In the genomic region with DNA sequence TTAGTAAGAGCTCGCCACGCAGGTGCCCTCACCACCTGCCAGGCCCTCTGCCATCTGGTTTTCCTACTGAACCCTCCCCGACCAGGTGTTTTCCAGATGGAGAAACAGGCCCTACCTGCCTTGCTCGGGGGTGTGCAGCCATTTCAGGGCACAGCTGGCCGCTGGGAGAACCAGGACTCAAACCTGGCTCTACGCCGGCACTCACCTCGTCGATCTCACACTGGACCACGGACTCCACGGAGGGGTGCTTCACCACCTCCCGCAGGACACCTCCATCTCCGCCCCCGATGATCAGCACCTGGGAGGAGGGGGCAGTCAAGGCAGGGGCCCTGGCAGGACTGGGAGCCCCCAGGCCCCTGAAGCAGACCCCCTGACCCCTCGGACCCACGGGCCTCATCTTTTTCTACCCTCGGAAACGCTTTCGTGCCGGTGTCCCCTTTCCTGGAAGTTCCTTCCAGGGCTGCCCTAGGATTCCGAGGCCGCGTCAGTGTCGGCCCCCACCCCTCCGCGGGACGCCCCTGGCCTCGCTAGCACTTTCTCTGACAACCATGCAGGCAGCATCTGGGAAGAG, we compare ENCODE assay signal across 8 cellular contexts. TPM values are rescaled to one million over a fixed set of nuclear protein-coding genes. Genes with fewer than 3 reads are reported as not detected.
DNase-seq lines count a peak whose midpoint lies in the region; ATAC-seq and TF ChIP-seq lines count a peak whose summit lies in the region.

No MANE protein-coding gene starts in this region.

- peaks cover 8% of the 10 kb centered on the region for H3K36me3 Mint-ChIP-seq in activated naive CD4-positive, alpha-beta T cell treated with anti-CD3 and anti-CD28 coated beads, Interleukin-2, amount 50 U/mL, for 24 hours
- peaks cover 32% of the 10 kb centered on the region for H3K36me3 Mint-ChIP-seq in activated CD4-positive, alpha-beta memory T cell treated with anti-CD3 and anti-CD28 coated beads, Interleukin-2, amount 10 ng/mL, durations not matched to agents 7 days and 5 days (ENCODE audit: low read depth)
- no peaks in the 10 kb centered on the region for H3K36me3 Mint-ChIP-seq in type B pancreatic cell

- H3K4me3 Mint-ChIP-seq in activated naive CD4-positive, alpha-beta T cell treated with anti-CD3 and anti-CD28 coated beads, Interleukin-2, amount 50 U/mL, for 24 hours, result peak overlapping the region; percentile 94
- H3K4me3 Mint-ChIP-seq in activated CD4-positive, alpha-beta memory T cell treated with anti-CD3 and anti-CD28 coated beads, Interleukin-2, amount 10 ng/mL, durations not matched to agents 7 days and 5 days, result peak overlapping the region; percentile 97
- H3K4me3 Mint-ChIP-seq in type B pancreatic cell, result peak overlapping the region; percentile 97

- no peaks in the 10 kb centered on the region for H3K27me3 Mint-ChIP-seq in activated naive CD4-positive, alpha-beta T cell treated with anti-CD3 and anti-CD28 coated beads, Interleukin-2, amount 50 U/mL, for 24 hours
- no peaks in the 10 kb centered on the region for H3K27me3 Mint-ChIP-seq in activated CD4-positive, alpha-beta memory T cell treated with anti-CD3 and anti-CD28 coated beads, Interleukin-2, amount 10 ng/mL, durations not matched to agents 7 days and 5 days
- no peaks in the 10 kb centered on the region for H3K27me3 Mint-ChIP-seq in type B pancreatic cell

- ATAC-seq in left colon, result no peak

- H3K27ac Mint-ChIP-seq in activated naive CD4-positive, alpha-beta T cell treated with anti-CD3 and anti-CD28 coated beads, Interleukin-2, amount 50 U/mL, for 24 hours, result peak overlapping the region; percentile 93
- H3K27ac Mint-ChIP-seq in activated CD4-positive, alpha-beta memory T cell treated with anti-CD3 and anti-CD28 coated beads, Interleukin-2, amount 10 ng/mL, durations not matched to agents 7 days and 5 days, result peak overlapping the region; percentile 81
- H3K27ac Mint-ChIP-seq in type B pancreatic cell, result peak overlapping the region; percentile 80

- POLR2A ChIA-PET in activated CD4-positive, alpha-beta memory T cell treated with anti-CD3 and anti-CD28 coated beads, Interleukin-2, amount 10 ng/mL, durations not matched to agents 7 days and 5 days (lab: Charles Lee), result interaction anchor here (1.6 kb wide), 1 partner anchor 41 kb away, joined by 8 read pairs; the partner anchor contains the start of gene EXOSC10

- intact Hi-C loops in left colon (cut with DNase I, micrococcal nuclease), result no loop called here

- no peak for DNase-seq in activated naive CD4-positive, alpha-beta T cell (lab: John Stamatoyannopoulos, UW)
- DNase-seq in activated CD4-positive, alpha-beta memory T cell treated with anti-CD3 and anti-CD28 coated beads, Interleukin-2, amount 10 ng/mL, durations not matched to agents 7 days and 5 days, result no peak
- DNase-seq in left colon (peak; percentile 48 to 49), type B pancreatic cell (ENCODE audit: extremely low spot score, unreplicated experiment) (no peak), amniotic stem cell (lab: John Stamatoyannopoulos, UW) (no peak), GM19238 (ENCODE audit: insufficient read length, low spot score) (no peak), NCI-H187 treated with DMSO at 0.1 percent for 48 hours (lab: John Stamatoyannopoulos, UW) (no peak)

- H3K9me3 Mint-ChIP-seq in activated naive CD4-positive, alpha-beta T cell treated with anti-CD3 and anti-CD28 coated beads, Interleukin-2, amount 50 U/mL, for 24 hours, result no peaks in the 10 kb centered on the region
- H3K9me3 Mint-ChIP-seq in activated CD4-positive, alpha-beta memory T cell treated with anti-CD3 and anti-CD28 coated beads, Interleukin-2, amount 10 ng/mL, durations not matched to agents 7 days and 5 days, result no peaks in the 10 kb centered on the region
- H3K9me3 Mint-ChIP-seq in type B pancreatic cell, result no peaks in the 10 kb centered on the region

- no peak for TF ChIP-seq CTCF in type B pancreatic cell (conservative IDR thresholded peaks at IDR 0.05)

- CTCF ChIA-PET in activated CD4-positive, alpha-beta memory T cell treated with anti-CD3 and anti-CD28 coated beads, Interleukin-2, amount 10 ng/mL, durations not matched to agents 7 days and 5 days (lab: Charles Lee), result interaction anchor here (1.8 kb wide), 1 partner anchor 21 kb away, joined by 10 read pairs; no protein-coding TSS in a partner anchor

- peaks cover 26% of the 10 kb centered on the region for H3K4me1 Mint-ChIP-seq in activated naive CD4-positive, alpha-beta T cell treated with anti-CD3 and anti-CD28 coated beads, Interleukin-2, amount 50 U/mL, for 24 hours
- peaks cover 49% of the 10 kb centered on the region for H3K4me1 Mint-ChIP-seq in activated CD4-positive, alpha-beta memory T cell treated with anti-CD3 and anti-CD28 coated beads, Interleukin-2, amount 10 ng/mL, durations not matched to agents 7 days and 5 days
- H3K4me1 Mint-ChIP-seq in type B pancreatic cell (ENCODE audit: unreplicated experiment), result peaks cover 11% of the 10 kb centered on the region

RNA-seq across cellular contexts. Expression of gene SRM, which starts 1.1 kb away (rescaled TPM):
- 10 to 100 TPM; 69.3 to 72.1 TPM for total RNA-seq in activated CD4-positive, alpha-beta memory T cell treated with anti-CD3 and anti-CD28 coated beads, Interleukin-2, amount 10 ng/mL, durations not matched to agents 7 days and 5 days
- total RNA-seq in left colon (10 to 100 TPM; 17.8 to 29.9 TPM), type B pancreatic cell (ENCODE audit: low replicate concordance) (61.5 and 92.6 TPM in 2 replicates)

RNA-seq across cellular contexts. Expression of gene MASP2, which starts 11.6 kb away (rescaled TPM):
- total RNA-seq in activated CD4-positive, alpha-beta memory T cell treated with anti-CD3 and anti-CD28 coated beads, Interleukin-2, amount 10 ng/mL, durations not matched to agents 7 days and 5 days, result not detected
- total RNA-seq in left colon (not detected), type B pancreatic cell (ENCODE audit: low replicate concordance) (0.29 and 0.34 TPM in 2 replicates)

RNA-seq across cellular contexts. Expression of gene EXOSC10, which starts 41.0 kb away (rescaled TPM):
- 10 to 100 TPM; 65.8 to 67.6 TPM for total RNA-seq in activated CD4-positive, alpha-beta memory T cell treated with anti-CD3 and anti-CD28 coated beads, Interleukin-2, amount 10 ng/mL, durations not matched to agents 7 days and 5 days
- total RNA-seq in left colon, result 10 to 100 TPM; 38.2 to 54.3 TPM
- total RNA-seq in type B pancreatic cell (ENCODE audit: low replicate concordance), result 63.5 and 81.8 TPM in 2 replicates

RNA-seq across cellular contexts. Expression of gene TARDBP, which starts 46.2 kb away (rescaled TPM):
- total RNA-seq in activated CD4-positive, alpha-beta memory T cell treated with anti-CD3 and anti-CD28 coated beads, Interleukin-2, amount 10 ng/mL, durations not matched to agents 7 days and 5 days, result 100 to 1,000 TPM; 159 to 174 TPM
- total RNA-seq in left colon (100 to 1,000 TPM; 112 to 121 TPM), type B pancreatic cell (ENCODE audit: low replicate concordance) (153 and 188 TPM in 2 replicates)

Comparison
In these comparisons a context has a peak if more than half of its experiments do, and no peak if none do; other contexts are left out.
1. DNase-seq: peak in left colon (2 of 2); none in activated naive CD4-positive, alpha-beta T cell (0 of 4), activated CD4-positive, alpha-beta memory T cell treated with anti-CD3 and anti-CD28 coated beads, Interleukin-2, amount 10 ng/mL, durations not matched to agents 7 days and 5 days (single experiment), type B pancreatic cell (single experiment), amniotic stem cell (single experiment), GM19238 (single experiment) and NCI-H187 treated with DMSO at 0.1 percent for 48 hours (single experiment).
2. Peak in every context shown above with its lines, with median percentiles within 50 percentile points of each other: H3K27ac Mint-ChIP-seq and H3K4me3 Mint-ChIP-seq.